Comparison of ENCODE assay signal across 2 cellular contexts in genomic region chr12:65776994-65777393, GRCh38.
A peak's percentile ranks its signal among the peaks of the same experiment; 100 is the strongest.
TF ChIP-seq lines count a peak whose summit lies in the region.

No MANE protein-coding gene starts in this region.

TF ChIP-seq in HCT116, 20 proteins besides CTCF, POLR2A, EP300 and RAD21:
- TF ChIP-seq EZH2phosphoT487 (IDR thresholded peaks at IDR 0.05; ENCODE audit: borderline replicate concordance) (no peak), TCF7L2 (IDR thresholded peaks at IDR 0.05; ENCODE audit: borderline replicate concordance, extremely low read depth, insufficient read depth, insufficient read length) (no peak), ZFX (IDR thresholded peaks at IDR 0.05) (no peak), ELF1 (IDR thresholded peaks at IDR 0.05; ENCODE audit: borderline replicate concordance, low read depth) (no peak), ZBTB33 (IDR thresholded peaks at IDR 0.05; ENCODE audit: extremely low read depth, insufficient replicate concordance, low read length) (no peak), YY1 (IDR thresholded peaks at IDR 0.05; ENCODE audit: extremely low read depth, insufficient replicate concordance, low read depth, low read length) (peak; percentile 15)

TF ChIP-seq in K562, 482 proteins besides CTCF, POLR2A, EP300 and RAD21:
- no peak for TF ChIP-seq MEF2A (IDR thresholded peaks at IDR 0.05; ENCODE audit: control insufficient read depth, low read depth, low read length)
- TF ChIP-seq RBM25 (IDR thresholded peaks at IDR 0.05; ENCODE audit: low read depth, low read length, severe bottlenecking), result peak; percentile 81
TF ChIP-seq in K562: peak in this region for 1.
